In the genomic region with DNA sequence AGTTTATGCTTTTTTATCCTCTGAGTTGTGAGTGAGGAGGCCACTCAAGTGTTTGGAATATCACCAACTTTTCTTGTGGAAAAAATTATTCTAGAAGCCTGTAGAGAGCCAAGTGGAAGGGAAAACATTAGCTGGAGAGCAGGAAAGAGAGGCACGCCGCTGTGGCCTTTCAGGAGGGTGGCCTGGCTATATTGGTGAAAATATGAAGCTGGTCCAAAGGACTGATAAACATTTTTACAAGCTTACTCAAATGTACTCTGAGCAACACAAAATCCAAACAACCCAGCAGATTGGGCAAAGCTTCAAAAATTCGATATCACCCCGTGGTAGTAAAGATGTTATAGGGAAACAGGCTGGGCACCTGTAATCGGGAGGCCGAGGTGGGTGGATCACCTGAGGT, we compare ENCODE assay signal across 15 cellular contexts. TPM values are rescaled to one million over a fixed set of nuclear protein-coding genes. Genes with fewer than 3 reads are reported as not detected.
A peak's percentile ranks its signal among the peaks of the same experiment; 100 is the strongest.
DNase-seq lines count a peak whose midpoint lies in the region; ATAC-seq and TF ChIP-seq lines count a peak whose summit lies in the region.
"Had no signal": no experiment of that assay in that cellular context is flagged by ENCODE, and none has a peak within 500 bp of the region (broad histone marks: within the 10 kb centered on the region; RNA-seq: fewer than 3 reads in every experiment).

No MANE protein-coding gene starts in this region.

- TF ChIP-seq POLR2A in vagina (IDR thresholded peaks at IDR 0.05) (no peak), gastrocnemius medialis (IDR thresholded peaks at IDR 0.05) (no peak)

- H3K9me3 Mint-ChIP-seq in activated T-cell treated with anti-CD3 and anti-CD28 coated beads, Interleukin-2, amount 50 U/mL, for 72 hours, result no peaks in the 10 kb centered on the region
- H3K9me3 Mint-ChIP-seq in chondrocyte (ENCODE audit: low read depth) (peaks cover 3% of the 10 kb centered on the region), mesothelial cell of epicardium (peaks cover 4% of the 10 kb centered on the region)
- H3K9me3 Mint-ChIP-seq: stimulated activated naive CD8-positive, alpha-beta T cell treated with anti-CD3 and anti-CD28 coated beads, Interleukin-15, amount 100 ng/mL, for 72 hours had no signal

- intact Hi-C loops in vagina (cut with DNase I) (no loop called here), gastrocnemius medialis (cut with DNase I; ENCODE audit: low total_unique reads) (no loop called here)

- in situ Hi-C loops in gastrocnemius medialis (cut with MboI; ENCODE audit: low sequenced_read_pairs in 4 of 4), result no loop called here

- H3K27me3 Mint-ChIP-seq in activated T-cell treated with anti-CD3 and anti-CD28 coated beads, Interleukin-2, amount 50 U/mL, for 72 hours (ENCODE audit: low read depth), result no peaks in the 10 kb centered on the region
- H3K27me3 Mint-ChIP-seq in chondrocyte (ENCODE audit: low read depth) (no peaks in the 10 kb centered on the region), mesothelial cell of epicardium (ENCODE audit: low read depth) (no peaks in the 10 kb centered on the region)
- H3K27me3 Mint-ChIP-seq: stimulated activated naive CD8-positive, alpha-beta T cell treated with anti-CD3 and anti-CD28 coated beads, Interleukin-15, amount 100 ng/mL, for 72 hours had no signal

- DNase-seq in activated T-cell treated with anti-CD3 and anti-CD28 coated beads, Interleukin-2, amount 50 U/mL, for 72 hours, result no peak
- DNase-seq in activated T-cell treated with anti-CD3 and anti-CD28 coated beads, Interleukin-2, amount 50 U/mL, for 1 hour, result no peak
- DNase-seq in chondrocyte (ENCODE audit: low spot score) (no peak), mesothelial cell of epicardium (ENCODE audit: low spot score in 2 of 2, unreplicated experiment in 2 of 2) (no peak), vagina (ENCODE audit: extremely low spot score in 2 of 2) (no peak), NCI-H446 (lab: John Stamatoyannopoulos, UW) (no peak), gastrocnemius medialis (no peak)
- DNase-seq in stimulated activated CD4-positive, alpha-beta T cell treated with anti-CD3 and anti-CD28 coated beads, Interleukin-4, amount 100 ng/mL, for 4 hours, result no peak
- DNase-seq: activated CD8-positive, alpha-beta memory T cell treated with anti-CD3 and anti-CD28 coated beads, Interleukin-2, amount 50 U/mL, for 48 hours; effector CD8-positive, alpha-beta T cell; NCI-H1105 treated with DMSO at 0.1 percent for 48 hours; PC-9; stimulated activated naive CD8-positive, alpha-beta T cell treated with anti-CD3 and anti-CD28 coated beads, Interleukin-15, amount 100 ng/mL, for 72 hours had no signal

- no peak overlapping the region for H3K4me3 Mint-ChIP-seq in activated T-cell treated with anti-CD3 and anti-CD28 coated beads, Interleukin-2, amount 50 U/mL, for 72 hours
- H3K4me3 Mint-ChIP-seq in chondrocyte (ENCODE audit: unreplicated experiment), result no peak overlapping the region
- H3K4me3 Mint-ChIP-seq in mesothelial cell of epicardium, result no peak overlapping the region
- H3K4me3 Mint-ChIP-seq: stimulated activated naive CD8-positive, alpha-beta T cell treated with anti-CD3 and anti-CD28 coated beads, Interleukin-15, amount 100 ng/mL, for 72 hours had no signal

- peaks cover 3 to 4% of the 10 kb centered on the region in 2 donors for H3K36me3 Mint-ChIP-seq in activated T-cell treated with anti-CD3 and anti-CD28 coated beads, Interleukin-2, amount 50 U/mL, for 72 hours (ENCODE audit: insufficient read depth in 2 of 2)
- H3K36me3 Mint-ChIP-seq in chondrocyte (ENCODE audit: low read depth) (peaks cover 6% of the 10 kb centered on the region), mesothelial cell of epicardium (peaks cover 9% of the 10 kb centered on the region)

- no peaks in the 10 kb centered on the region for H3K27me3 ChIP-seq in vagina
- H3K27me3 ChIP-seq in gastrocnemius medialis, result no peaks in the 10 kb centered on the region

- TF ChIP-seq CTCF in chondrocyte (IDR thresholded peaks at IDR 0.05), result no peak
- no peak for TF ChIP-seq CTCF in mesothelial cell of epicardium (IDR thresholded peaks at IDR 0.05; ENCODE audit: unreplicated experiment)
- no peak for TF ChIP-seq CTCF in vagina (IDR thresholded peaks at IDR 0.05)
- no peak for TF ChIP-seq CTCF in gastrocnemius medialis (IDR thresholded peaks at IDR 0.05 in 4 of 5, conservative IDR thresholded peaks at IDR 0.05 in 1 of 5)

- H3K27ac Mint-ChIP-seq in activated T-cell treated with anti-CD3 and anti-CD28 coated beads, Interleukin-2, amount 50 U/mL, for 72 hours, result peak overlapping the region; percentile 22
- H3K27ac Mint-ChIP-seq in chondrocyte (ENCODE audit: unreplicated experiment), result peak overlapping the region; percentile 32
- peak overlapping the region; percentile 16 for H3K27ac Mint-ChIP-seq in mesothelial cell of epicardium

- H3K27ac ChIP-seq in vagina, result peak overlapping the region; percentile 75
- no peak overlapping the region for H3K27ac ChIP-seq in gastrocnemius medialis
- H3K27ac ChIP-seq: PC-9 had no signal

- H3K4me3 ChIP-seq in vagina (no peak overlapping the region), gastrocnemius medialis (no peak overlapping the region)
- H3K4me3 ChIP-seq: PC-9 had no signal

- peaks cover 0 to 8% of the 10 kb centered on the region in 2 donors for H3K36me3 ChIP-seq in vagina
- H3K36me3 ChIP-seq in gastrocnemius medialis, result peaks cover 0 to 15% of the 10 kb centered on the region in 2 donors

- H3K4me1 ChIP-seq in vagina (peaks cover 35% of the 10 kb centered on the region), gastrocnemius medialis (peaks cover 9 to 21% of the 10 kb centered on the region in 2 donors)

- H3K4me1 Mint-ChIP-seq in activated T-cell treated with anti-CD3 and anti-CD28 coated beads, Interleukin-2, amount 50 U/mL, for 72 hours (ENCODE audit: low read depth), result peaks cover 22% of the 10 kb centered on the region
- H3K4me1 Mint-ChIP-seq in chondrocyte (ENCODE audit: low read depth), result peaks cover 27% of the 10 kb centered on the region
- H3K4me1 Mint-ChIP-seq in mesothelial cell of epicardium, result peaks cover 9% of the 10 kb centered on the region

- no peak for ATAC-seq in activated T-cell treated with anti-CD3 and anti-CD28 coated beads, Interleukin-2, amount 50 U/mL, for 72 hours (replicated peaks in 1 of 2)
- ATAC-seq in gastrocnemius medialis, result no peak
- ATAC-seq: activated CD4-positive, CD25-positive, alpha-beta regulatory T cell treated with anti-CD3 and anti-CD28 coated beads, Interleukin-2, amount 50 U/mL, for 24 hours; stimulated activated naive CD8-positive, alpha-beta T cell treated with anti-CD3 and anti-CD28 coated beads, Interleukin-15, amount 100 ng/mL, for 72 hours had no signal

- H3K9me3 ChIP-seq in vagina, result no peaks in the 10 kb centered on the region
- no peaks in the 10 kb centered on the region for H3K9me3 ChIP-seq in gastrocnemius medialis

RNA-seq across cellular contexts. Expression of gene EIF3G, which starts 2.4 kb away (rescaled TPM):
- 100 to 1,000 TPM; 277 to 278 TPM for total RNA-seq in activated T-cell treated with anti-CD3 and anti-CD28 coated beads, Interleukin-2, amount 50 U/mL, for 72 hours
- total RNA-seq in chondrocyte (145 to 149 TPM (median 146 TPM) in 3 replicates), mesothelial cell of epicardium (199 to 207 TPM (median 207 TPM) in 3 replicates), vagina (249 TPM), gastrocnemius medialis (100 to 1,000 TPM; 321 to 516 (median 354) TPM)

RNA-seq across cellular contexts. Expression of gene P2RY11, which starts 10.6 kb away (rescaled TPM):
- total RNA-seq in activated T-cell treated with anti-CD3 and anti-CD28 coated beads, Interleukin-2, amount 50 U/mL, for 72 hours, result 10 to 100 TPM; 65.4 to 73.9 TPM
- total RNA-seq in chondrocyte, result 9.5 to 13.5 TPM (median 10.4 TPM) in 3 replicates
- 30.8 to 33.6 TPM (median 31.2 TPM) in 3 replicates for total RNA-seq in mesothelial cell of epicardium
- 9.1 TPM for total RNA-seq in vagina
- 1 to 10 TPM in 3 of 4 donors, not detected in 1; 2.4 to 4.3 (median 3.9) TPM for total RNA-seq in gastrocnemius medialis

RNA-seq across cellular contexts. Expression of gene PPAN, which starts 15.9 kb away (rescaled TPM):
- 100 to 1,000 TPM; 106 to 117 TPM for total RNA-seq in activated T-cell treated with anti-CD3 and anti-CD28 coated beads, Interleukin-2, amount 50 U/mL, for 72 hours
- total RNA-seq in chondrocyte (28.2 to 33.1 TPM (median 31.0 TPM) in 3 replicates), mesothelial cell of epicardium (53.2 to 64.2 TPM (median 62.1 TPM) in 3 replicates), vagina (55.2 TPM), gastrocnemius medialis (10 to 100 TPM; 30.5 to 42.3 (median 36.7) TPM)

RNA-seq across cellular contexts. Expression of gene ANGPTL6, which starts 19.6 kb away (rescaled TPM):
- 10 to 100 TPM; 13.2 to 17.6 TPM for total RNA-seq in activated T-cell treated with anti-CD3 and anti-CD28 coated beads, Interleukin-2, amount 50 U/mL, for 72 hours
- total RNA-seq in chondrocyte, result 0.45 to 0.46 TPM in 2 of 3 replicates, not detected in the other
- 0.85 to 1.6 TPM (median 0.97 TPM) in 3 replicates for total RNA-seq in mesothelial cell of epicardium
- not detected for total RNA-seq in vagina
- total RNA-seq in gastrocnemius medialis, result 1 to 10 TPM in 1 of 4 donors, not detected in 3; 4.0 TPM
- total RNA-seq: NCI-H460, PC-9 had no signal

RNA-seq across cellular contexts. Expression of gene SHFL, which starts 35.9 kb away (rescaled TPM):
- 10 to 100 TPM; 55.0 to 70.4 TPM for total RNA-seq in activated T-cell treated with anti-CD3 and anti-CD28 coated beads, Interleukin-2, amount 50 U/mL, for 72 hours
- total RNA-seq in chondrocyte (15.8 to 21.8 TPM (median 19.9 TPM) in 3 replicates), mesothelial cell of epicardium (30.6 to 34.6 TPM (median 33.0 TPM) in 3 replicates), vagina (46.9 TPM), gastrocnemius medialis (10 to 100 TPM in 1 of 4 donors, 1 to 10 TPM in 3; 2.2 to 11.2 (median 2.8) TPM)
